In the genomic region with DNA sequence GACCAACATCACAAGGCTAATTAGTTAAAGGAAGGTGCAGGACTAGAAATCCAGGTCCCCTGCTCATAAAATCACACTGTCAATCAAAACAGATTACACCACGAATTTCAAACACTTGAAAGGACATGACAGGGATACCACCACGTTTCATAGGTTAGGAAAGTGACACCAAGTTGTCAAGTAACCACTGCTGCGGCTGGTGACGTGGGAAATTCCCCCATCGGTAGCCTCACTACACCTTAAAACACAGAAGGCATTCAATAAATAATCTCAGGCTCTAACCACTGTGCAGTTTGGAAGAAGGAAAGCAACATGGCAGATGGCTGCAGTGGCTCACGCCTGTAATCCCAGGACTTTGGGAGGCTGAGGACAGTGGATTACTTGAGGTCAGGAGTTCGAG, we compare ENCODE assay signal across 2 cellular contexts. TPM values are rescaled to one million over a fixed set of nuclear protein-coding genes. Genes with fewer than 3 reads are reported as not detected.
"Had no signal": no experiment of that assay in that cellular context is flagged by ENCODE, and none has a peak within 500 bp of the region (broad histone marks: within the 10 kb centered on the region; RNA-seq: fewer than 3 reads in every experiment).

No MANE protein-coding gene starts in this region.

RNA-seq across cellular contexts. Expression of gene LIMS4, which starts 3.7 kb away (rescaled TPM):
- total RNA-seq: suprapubic skin, urinary bladder had no signal
